ENCODE assay signal across 1 cellular context in the genomic region with DNA sequence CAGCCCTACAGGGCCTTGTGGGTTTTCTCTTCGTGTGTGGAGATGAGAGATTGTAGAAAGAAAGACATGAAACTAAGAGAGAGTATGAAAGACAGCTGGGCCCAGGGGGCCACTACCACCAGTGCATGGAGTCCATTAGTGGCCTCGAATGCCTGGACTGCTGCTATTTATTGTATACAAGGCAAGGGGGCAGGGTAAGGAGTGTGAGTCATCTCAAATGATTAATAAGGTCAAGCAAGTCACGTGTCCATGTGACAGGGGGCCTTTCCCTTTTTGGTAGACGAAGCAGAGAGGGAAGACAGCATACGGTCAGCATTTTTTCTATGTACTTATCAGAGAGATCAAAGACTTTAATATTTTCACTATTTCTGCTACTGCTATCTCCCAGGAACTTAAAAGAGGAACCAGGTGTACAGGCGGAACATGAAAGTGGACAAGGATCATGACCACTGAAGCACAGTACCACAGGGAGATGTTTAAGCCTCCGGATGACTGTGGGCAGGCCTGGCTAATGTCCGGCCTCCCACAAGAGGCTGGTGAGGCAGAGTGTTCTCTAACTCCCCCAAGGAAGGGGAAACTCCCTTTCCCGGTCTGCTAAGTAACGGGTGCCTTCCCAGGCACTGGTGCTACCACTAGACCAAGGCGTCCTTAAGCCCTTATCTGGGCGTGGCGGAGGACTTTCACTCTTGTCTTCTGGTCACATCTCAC.
TF ChIP-seq lines count a peak whose summit lies in the region.

No MANE protein-coding gene starts in this region.

TF ChIP-seq in HepG2, 621 proteins besides CTCF, POLR2A, EP300 and RAD21 (continued from another document and continues in another):
- TF ChIP-seq, protein P1, sequence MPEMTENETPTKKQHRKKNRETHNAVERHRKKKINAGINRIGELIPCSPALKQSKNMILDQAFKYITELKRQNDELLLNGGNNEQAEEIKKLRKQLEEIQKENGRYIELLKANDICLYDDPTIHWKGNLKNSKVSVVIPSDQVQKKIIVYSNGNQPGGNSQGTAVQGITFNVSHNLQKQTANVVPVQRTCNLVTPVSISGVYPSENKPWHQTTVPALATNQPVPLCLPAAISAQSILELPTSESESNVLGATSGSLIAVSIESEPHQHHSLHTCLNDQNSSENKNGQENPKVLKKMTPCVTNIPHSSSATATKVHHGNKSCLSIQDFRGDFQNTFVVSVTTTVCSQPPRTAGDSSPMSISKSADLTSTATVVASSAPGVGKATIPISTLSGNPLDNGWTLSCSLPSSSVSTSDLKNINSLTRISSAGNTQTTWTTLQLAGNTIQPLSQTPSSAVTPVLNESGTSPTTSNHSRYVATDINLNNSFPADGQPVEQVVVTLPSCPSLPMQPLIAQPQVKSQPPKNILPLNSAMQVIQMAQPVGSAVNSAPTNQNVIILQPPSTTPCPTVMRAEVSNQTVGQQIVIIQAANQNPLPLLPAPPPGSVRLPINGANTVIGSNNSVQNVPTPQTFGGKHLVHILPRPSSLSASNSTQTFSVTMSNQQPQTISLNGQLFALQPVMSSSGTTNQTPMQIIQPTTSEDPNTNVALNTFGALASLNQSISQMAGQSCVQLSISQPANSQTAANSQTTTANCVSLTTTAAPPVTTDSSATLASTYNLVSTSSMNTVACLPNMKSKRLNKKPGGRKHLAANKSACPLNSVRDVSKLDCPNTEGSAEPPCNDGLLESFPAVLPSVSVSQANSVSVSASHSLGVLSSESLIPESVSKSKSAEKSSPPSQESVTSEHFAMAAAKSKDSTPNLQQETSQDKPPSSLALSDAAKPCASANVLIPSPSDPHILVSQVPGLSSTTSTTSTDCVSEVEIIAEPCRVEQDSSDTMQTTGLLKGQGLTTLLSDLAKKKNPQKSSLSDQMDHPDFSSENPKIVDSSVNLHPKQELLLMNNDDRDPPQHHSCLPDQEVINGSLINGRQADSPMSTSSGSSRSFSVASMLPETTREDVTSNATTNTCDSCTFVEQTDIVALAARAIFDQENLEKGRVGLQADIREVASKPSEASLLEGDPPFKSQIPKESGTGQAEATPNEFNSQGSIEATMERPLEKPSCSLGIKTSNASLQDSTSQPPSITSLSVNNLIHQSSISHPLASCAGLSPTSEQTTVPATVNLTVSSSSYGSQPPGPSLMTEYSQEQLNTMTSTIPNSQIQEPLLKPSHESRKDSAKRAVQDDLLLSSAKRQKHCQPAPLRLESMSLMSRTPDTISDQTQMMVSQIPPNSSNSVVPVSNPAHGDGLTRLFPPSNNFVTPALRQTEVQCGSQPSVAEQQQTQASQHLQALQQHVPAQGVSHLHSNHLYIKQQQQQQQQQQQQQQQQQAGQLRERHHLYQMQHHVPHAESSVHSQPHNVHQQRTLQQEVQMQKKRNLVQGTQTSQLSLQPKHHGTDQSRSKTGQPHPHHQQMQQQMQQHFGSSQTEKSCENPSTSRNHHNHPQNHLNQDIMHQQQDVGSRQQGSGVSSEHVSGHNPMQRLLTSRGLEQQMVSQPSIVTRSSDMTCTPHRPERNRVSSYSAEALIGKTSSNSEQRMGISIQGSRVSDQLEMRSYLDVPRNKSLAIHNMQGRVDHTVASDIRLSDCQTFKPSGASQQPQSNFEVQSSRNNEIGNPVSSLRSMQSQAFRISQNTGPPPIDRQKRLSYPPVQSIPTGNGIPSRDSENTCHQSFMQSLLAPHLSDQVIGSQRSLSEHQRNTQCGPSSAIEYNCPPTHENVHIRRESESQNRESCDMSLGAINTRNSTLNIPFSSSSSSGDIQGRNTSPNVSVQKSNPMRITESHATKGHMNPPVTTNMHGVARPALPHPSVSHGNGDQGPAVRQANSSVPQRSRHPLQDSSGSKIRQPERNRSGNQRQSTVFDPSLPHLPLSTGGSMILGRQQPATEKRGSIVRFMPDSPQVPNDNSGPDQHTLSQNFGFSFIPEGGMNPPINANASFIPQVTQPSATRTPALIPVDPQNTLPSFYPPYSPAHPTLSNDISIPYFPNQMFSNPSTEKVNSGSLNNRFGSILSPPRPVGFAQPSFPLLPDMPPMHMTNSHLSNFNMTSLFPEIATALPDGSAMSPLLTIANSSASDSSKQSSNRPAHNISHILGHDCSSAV (CRISPR knock-in tag; IDR thresholded peaks at IDR 0.05; ENCODE audit: borderline replicate concordance): no peak
- TF ChIP-seq ZNF790 (CRISPR knock-in tag; IDR thresholded peaks at IDR 0.05; ENCODE audit: borderline replicate concordance) (no peak), SMAD9 (CRISPR knock-in tag; IDR thresholded peaks at IDR 0.05) (no peak), DPF2 (CRISPR knock-in tag; IDR thresholded peaks at IDR 0.05; ENCODE audit: borderline replicate concordance, low read depth) (no peak), LCORL (IDR thresholded peaks at IDR 0.05) (no peak), LCORL (CRISPR knock-in tag; IDR thresholded peaks at IDR 0.05) (no peak), SP2 (CRISPR knock-in tag; IDR thresholded peaks at IDR 0.05) (no peak), NCOA5 (CRISPR knock-in tag; IDR thresholded peaks at IDR 0.05) (no peak), SRSF9 (IDR thresholded peaks at IDR 0.05; ENCODE audit: borderline replicate concordance, insufficient read depth, low read depth, low read length, poor library complexity, severe bottlenecking) (no peak), ZNF761 (CRISPR knock-in tag; conservative IDR thresholded peaks at IDR 0.05) (no peak), ZNF556 (CRISPR knock-in tag; IDR thresholded peaks at IDR 0.05; ENCODE audit: borderline replicate concordance) (no peak), ZSCAN12 (CRISPR knock-in tag; IDR thresholded peaks at IDR 0.05) (no peak), ZNF564 (CRISPR knock-in tag; IDR thresholded peaks at IDR 0.05) (no peak), TOE1 (CRISPR knock-in tag; IDR thresholded peaks at IDR 0.05) (no peak), ZNF547 (CRISPR knock-in tag; IDR thresholded peaks at IDR 0.05) (no peak), PPARG (CRISPR knock-in tag; conservative IDR thresholded peaks at IDR 0.05) (no peak), FOXK2 (IDR thresholded peaks at IDR 0.05) (no peak), NFE2L2 (IDR thresholded peaks at IDR 0.05; ENCODE audit: low read length) (no peak), PCBP2 (optimal IDR thresholded peaks at IDR 0.05; ENCODE audit: low read depth, low read length, poor library complexity, severe bottlenecking) (no peak), SNAPC2 (CRISPR knock-in tag; IDR thresholded peaks at IDR 0.05) (no peak), RBM39 (IDR thresholded peaks at IDR 0.05; ENCODE audit: low read depth, low read length, poor library complexity, severe bottlenecking) (no peak), HHEX (CRISPR knock-in tag; IDR thresholded peaks at IDR 0.05) (no peak), CCAR2 (optimal IDR thresholded peaks at IDR 0.05; ENCODE audit: low read depth, low read length) (no peak), ZNF83 (CRISPR knock-in tag; IDR thresholded peaks at IDR 0.05; ENCODE audit: borderline replicate concordance) (no peak), ZNF75D (CRISPR knock-in tag; IDR thresholded peaks at IDR 0.05; ENCODE audit: borderline replicate concordance) (no peak), IKZF4 (CRISPR knock-in tag; IDR thresholded peaks at IDR 0.05; ENCODE audit: borderline replicate concordance, low read depth, not compliant biosample characterization) (no peak), GLMP (CRISPR knock-in tag; IDR thresholded peaks at IDR 0.05; ENCODE audit: borderline replicate concordance) (no peak), AGO1 (IDR thresholded peaks at IDR 0.05; ENCODE audit: low read depth, low read length, poor library complexity, severe bottlenecking) (no peak), FOXA3 (CRISPR knock-in tag; IDR thresholded peaks at IDR 0.05) (peak; percentile 66), ZNF557 (CRISPR knock-in tag; IDR thresholded peaks at IDR 0.05) (no peak), RELA (CRISPR knock-in tag; IDR thresholded peaks at IDR 0.05) (no peak), TARDBP (CRISPR knock-in tag; IDR thresholded peaks at IDR 0.05) (no peak; the same call in 1 of the 2 replicates), ZNF407 (CRISPR knock-in tag; IDR thresholded peaks at IDR 0.05; ENCODE audit: not compliant biosample characterization) (no peak), ZNF234 (CRISPR knock-in tag; conservative IDR thresholded peaks at IDR 0.05) (no peak), ZNF468 (CRISPR knock-in tag; IDR thresholded peaks at IDR 0.05) (no peak), ZNF562 (CRISPR knock-in tag; IDR thresholded peaks at IDR 0.05; ENCODE audit: borderline replicate concordance) (no peak), FOXP1 (IDR thresholded peaks at IDR 0.05) (no peak), FOXP1 (CRISPR knock-in tag; IDR thresholded peaks at IDR 0.05) (peak; percentile 42; the same call in 1 of the 2 replicates), ZNF101 (CRISPR knock-in tag; IDR thresholded peaks at IDR 0.05; ENCODE audit: borderline replicate concordance, low read depth) (no peak), HMGA1 (CRISPR knock-in tag; conservative IDR thresholded peaks at IDR 0.05) (no peak), JUND (CRISPR knock-in tag; IDR thresholded peaks at IDR 0.05) (peak; percentile 75)
- TF ChIP-seq, protein P2, sequence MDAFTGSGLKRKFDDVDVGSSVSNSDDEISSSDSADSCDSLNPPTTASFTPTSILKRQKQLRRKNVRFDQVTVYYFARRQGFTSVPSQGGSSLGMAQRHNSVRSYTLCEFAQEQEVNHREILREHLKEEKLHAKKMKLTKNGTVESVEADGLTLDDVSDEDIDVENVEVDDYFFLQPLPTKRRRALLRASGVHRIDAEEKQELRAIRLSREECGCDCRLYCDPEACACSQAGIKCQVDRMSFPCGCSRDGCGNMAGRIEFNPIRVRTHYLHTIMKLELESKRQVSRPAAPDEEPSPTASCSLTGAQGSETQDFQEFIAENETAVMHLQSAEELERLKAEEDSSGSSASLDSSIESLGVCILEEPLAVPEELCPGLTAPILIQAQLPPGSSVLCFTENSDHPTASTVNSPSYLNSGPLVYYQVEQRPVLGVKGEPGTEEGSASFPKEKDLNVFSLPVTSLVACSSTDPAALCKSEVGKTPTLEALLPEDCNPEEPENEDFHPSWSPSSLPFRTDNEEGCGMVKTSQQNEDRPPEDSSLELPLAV (CRISPR knock-in tag; conservative IDR thresholded peaks at IDR 0.05; ENCODE audit: low read depth): no peak
- TF ChIP-seq, protein P3, sequence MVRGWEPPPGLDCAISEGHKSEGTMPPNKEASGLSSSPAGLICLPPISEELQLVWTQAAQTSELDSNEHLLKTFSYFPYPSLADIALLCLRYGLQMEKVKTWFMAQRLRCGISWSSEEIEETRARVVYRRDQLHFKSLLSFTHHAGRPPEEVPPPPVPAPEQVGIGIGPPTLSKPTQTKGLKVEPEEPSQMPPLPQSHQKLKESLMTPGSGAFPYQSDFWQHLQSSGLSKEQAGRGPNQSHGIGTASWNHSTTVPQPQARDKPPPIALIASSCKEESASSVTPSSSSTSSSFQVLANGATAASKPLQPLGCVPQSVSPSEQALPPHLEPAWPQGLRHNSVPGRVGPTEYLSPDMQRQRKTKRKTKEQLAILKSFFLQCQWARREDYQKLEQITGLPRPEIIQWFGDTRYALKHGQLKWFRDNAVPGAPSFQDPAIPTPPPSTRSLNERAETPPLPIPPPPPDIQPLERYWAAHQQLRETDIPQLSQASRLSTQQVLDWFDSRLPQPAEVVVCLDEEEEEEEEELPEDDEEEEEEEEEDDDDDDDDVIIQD (CRISPR knock-in tag; IDR thresholded peaks at IDR 0.05; ENCODE audit: low read depth): no peak
